2 cellular contexts compared by ENCODE assay signal in the genomic region with DNA sequence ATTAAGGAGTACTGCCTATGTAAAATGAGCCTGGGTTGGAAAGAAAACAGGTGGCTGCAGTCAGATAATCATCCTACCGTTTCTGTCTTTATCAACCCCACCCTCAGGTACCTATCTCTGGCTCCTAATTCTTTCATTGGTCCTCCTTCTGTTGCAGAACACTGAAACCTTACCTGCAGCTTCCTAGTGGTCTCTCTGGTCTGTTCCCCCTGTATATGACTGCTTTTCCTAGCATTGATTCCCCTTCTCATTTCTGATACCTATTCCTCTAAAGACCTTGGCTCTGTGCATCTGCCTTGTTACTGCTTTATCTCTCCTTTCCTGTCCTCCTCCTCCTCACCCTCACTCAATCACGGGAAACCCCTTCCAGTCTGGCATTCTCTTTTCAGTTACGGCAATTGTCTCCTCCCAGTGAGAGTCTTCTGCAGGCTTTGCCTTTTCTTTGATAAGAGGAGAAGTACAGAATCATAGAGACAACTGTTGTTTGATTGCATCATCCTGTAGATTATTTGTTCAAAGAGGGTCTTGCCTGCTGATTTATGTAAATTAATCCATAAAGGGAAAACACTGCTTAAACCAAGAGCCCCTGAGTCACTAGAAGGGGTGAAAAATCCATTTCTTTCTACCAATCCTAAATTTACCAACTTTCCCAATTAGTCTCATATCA.
TF ChIP-seq lines count a peak whose summit lies in the region.

No MANE protein-coding gene starts in this region.

TF ChIP-seq in GM23338, 12 proteins besides CTCF, POLR2A, EP300 and RAD21 (continues in another document):
- TF ChIP-seq JUNB (IDR thresholded peaks at IDR 0.05; ENCODE audit: unreplicated experiment) (no peak), CREB1 (CRISPR knock-in tag; IDR thresholded peaks at IDR 0.05; ENCODE audit: low read depth) (no peak), STAT1 (IDR thresholded peaks at IDR 0.05; ENCODE audit: unreplicated experiment) (no peak), NANOG (IDR thresholded peaks at IDR 0.05; ENCODE audit: borderline replicate concordance) (no peak), EZH2phosphoT487 (IDR thresholded peaks at IDR 0.05; ENCODE audit: unreplicated experiment) (no peak)
- TF ChIP-seq, protein P1, sequence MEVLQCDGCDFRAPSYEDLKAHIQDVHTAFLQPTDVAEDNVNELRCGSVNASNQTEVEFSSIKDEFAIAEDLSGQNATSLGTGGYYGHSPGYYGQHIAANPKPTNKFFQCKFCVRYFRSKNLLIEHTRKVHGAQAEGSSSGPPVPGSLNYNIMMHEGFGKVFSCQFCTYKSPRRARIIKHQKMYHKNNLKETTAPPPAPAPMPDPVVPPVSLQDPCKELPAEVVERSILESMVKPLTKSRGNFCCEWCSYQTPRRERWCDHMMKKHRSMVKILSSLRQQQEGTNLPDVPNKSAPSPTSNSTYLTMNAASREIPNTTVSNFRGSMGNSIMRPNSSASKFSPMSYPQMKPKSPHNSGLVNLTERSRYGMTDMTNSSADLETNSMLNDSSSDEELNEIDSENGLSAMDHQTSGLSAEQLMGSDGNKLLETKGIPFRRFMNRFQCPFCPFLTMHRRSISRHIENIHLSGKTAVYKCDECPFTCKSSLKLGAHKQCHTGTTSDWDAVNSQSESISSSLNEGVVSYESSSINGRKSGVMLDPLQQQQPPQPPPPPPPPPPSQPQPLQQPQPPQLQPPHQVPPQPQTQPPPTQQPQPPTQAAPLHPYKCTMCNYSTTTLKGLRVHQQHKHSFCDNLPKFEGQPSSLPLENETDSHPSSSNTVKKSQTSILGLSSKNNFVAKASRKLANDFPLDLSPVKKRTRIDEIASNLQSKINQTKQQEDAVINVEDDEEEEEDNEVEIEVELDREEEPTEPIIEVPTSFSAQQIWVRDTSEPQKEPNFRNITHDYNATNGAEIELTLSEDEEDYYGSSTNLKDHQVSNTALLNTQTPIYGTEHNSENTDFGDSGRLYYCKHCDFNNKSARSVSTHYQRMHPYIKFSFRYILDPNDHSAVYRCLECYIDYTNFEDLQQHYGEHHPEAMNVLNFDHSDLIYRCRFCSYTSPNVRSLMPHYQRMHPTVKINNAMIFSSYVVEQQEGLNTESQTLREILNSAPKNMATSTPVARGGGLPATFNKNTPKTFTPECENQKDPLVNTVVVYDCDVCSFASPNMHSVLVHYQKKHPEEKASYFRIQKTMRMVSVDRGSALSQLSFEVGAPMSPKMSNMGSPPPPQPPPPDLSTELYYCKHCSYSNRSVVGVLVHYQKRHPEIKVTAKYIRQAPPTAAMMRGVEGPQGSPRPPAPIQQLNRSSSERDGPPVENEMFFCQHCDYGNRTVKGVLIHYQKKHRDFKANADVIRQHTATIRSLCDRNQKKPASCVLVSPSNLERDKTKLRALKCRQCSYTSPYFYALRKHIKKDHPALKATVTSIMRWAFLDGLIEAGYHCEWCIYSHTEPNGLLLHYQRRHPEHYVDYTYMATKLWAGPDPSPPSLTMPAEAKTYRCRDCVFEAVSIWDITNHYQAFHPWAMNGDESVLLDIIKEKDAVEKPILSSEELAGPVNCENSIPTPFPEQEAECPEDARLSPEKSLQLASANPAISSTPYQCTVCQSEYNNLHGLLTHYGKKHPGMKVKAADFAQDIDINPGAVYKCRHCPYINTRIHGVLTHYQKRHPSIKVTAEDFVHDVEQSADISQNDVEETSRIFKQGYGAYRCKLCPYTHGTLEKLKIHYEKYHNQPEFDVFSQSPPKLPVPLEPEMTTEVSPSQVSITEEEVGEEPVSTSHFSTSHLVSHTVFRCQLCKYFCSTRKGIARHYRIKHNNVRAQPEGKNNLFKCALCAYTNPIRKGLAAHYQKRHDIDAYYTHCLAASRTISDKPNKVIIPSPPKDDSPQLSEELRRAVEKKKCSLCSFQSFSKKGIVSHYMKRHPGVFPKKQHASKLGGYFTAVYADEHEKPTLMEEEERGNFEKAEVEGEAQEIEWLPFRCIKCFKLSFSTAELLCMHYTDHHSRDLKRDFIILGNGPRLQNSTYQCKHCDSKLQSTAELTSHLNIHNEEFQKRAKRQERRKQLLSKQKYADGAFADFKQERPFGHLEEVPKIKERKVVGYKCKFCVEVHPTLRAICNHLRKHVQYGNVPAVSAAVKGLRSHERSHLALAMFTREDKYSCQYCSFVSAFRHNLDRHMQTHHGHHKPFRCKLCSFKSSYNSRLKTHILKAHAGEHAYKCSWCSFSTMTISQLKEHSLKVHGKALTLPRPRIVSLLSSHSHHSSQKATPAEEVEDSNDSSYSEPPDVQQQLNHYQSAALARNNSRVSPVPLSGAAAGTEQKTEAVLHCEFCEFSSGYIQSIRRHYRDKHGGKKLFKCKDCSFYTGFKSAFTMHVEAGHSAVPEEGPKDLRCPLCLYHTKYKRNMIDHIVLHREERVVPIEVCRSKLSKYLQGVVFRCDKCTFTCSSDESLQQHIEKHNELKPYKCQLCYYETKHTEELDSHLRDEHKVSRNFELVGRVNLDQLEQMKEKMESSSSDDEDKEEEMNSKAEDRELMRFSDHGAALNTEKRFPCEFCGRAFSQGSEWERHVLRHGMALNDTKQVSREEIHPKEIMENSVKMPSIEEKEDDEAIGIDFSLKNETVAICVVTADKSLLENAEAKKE (CRISPR knock-in tag; IDR thresholded peaks at IDR 0.05) = no peak
- TF ChIP-seq, protein P2, sequence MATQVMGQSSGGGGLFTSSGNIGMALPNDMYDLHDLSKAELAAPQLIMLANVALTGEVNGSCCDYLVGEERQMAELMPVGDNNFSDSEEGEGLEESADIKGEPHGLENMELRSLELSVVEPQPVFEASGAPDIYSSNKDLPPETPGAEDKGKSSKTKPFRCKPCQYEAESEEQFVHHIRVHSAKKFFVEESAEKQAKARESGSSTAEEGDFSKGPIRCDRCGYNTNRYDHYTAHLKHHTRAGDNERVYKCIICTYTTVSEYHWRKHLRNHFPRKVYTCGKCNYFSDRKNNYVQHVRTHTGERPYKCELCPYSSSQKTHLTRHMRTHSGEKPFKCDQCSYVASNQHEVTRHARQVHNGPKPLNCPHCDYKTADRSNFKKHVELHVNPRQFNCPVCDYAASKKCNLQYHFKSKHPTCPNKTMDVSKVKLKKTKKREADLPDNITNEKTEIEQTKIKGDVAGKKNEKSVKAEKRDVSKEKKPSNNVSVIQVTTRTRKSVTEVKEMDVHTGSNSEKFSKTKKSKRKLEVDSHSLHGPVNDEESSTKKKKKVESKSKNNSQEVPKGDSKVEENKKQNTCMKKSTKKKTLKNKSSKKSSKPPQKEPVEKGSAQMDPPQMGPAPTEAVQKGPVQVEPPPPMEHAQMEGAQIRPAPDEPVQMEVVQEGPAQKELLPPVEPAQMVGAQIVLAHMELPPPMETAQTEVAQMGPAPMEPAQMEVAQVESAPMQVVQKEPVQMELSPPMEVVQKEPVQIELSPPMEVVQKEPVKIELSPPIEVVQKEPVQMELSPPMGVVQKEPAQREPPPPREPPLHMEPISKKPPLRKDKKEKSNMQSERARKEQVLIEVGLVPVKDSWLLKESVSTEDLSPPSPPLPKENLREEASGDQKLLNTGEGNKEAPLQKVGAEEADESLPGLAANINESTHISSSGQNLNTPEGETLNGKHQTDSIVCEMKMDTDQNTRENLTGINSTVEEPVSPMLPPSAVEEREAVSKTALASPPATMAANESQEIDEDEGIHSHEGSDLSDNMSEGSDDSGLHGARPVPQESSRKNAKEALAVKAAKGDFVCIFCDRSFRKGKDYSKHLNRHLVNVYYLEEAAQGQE (IDR thresholded peaks at IDR 0.05; ENCODE audit: unreplicated experiment) = no peak
- TF ChIP-seq, protein P3, sequence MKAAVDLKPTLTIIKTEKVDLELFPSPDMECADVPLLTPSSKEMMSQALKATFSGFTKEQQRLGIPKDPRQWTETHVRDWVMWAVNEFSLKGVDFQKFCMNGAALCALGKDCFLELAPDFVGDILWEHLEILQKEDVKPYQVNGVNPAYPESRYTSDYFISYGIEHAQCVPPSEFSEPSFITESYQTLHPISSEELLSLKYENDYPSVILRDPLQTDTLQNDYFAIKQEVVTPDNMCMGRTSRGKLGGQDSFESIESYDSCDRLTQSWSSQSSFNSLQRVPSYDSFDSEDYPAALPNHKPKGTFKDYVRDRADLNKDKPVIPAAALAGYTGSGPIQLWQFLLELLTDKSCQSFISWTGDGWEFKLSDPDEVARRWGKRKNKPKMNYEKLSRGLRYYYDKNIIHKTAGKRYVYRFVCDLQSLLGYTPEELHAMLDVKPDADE (IDR thresholded peaks at IDR 0.05) = no peak

TF ChIP-seq in IMR-90, 13 proteins besides CTCF, POLR2A, EP300 and RAD21:
- TF ChIP-seq CEBPB (IDR thresholded peaks at IDR 0.05; ENCODE audit: low read depth, low read length) = peak; percentile 65
- TF ChIP-seq, protein P4, sequence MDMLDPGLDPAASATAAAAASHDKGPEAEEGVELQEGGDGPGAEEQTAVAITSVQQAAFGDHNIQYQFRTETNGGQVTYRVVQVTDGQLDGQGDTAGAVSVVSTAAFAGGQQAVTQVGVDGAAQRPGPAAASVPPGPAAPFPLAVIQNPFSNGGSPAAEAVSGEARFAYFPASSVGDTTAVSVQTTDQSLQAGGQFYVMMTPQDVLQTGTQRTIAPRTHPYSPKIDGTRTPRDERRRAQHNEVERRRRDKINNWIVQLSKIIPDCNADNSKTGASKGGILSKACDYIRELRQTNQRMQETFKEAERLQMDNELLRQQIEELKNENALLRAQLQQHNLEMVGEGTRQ (IDR thresholded peaks at IDR 0.05; ENCODE audit: low read depth, low read length) = no peak
- TF ChIP-seq RCOR1 (IDR thresholded peaks at IDR 0.05; ENCODE audit: insufficient replicate concordance, low read length) = no peak
